ENCODE assay signal across 8 cellular contexts in genomic region chr19:4457654-4458406, GRCh38. TPM values are rescaled to one million over a fixed set of nuclear protein-coding genes. Genes with fewer than 3 reads are reported as not detected.
A peak's percentile ranks its signal among the peaks of the same experiment; 100 is the strongest.
DNase-seq lines count a peak whose midpoint lies in the region; ATAC-seq, FAIRE-seq and TF ChIP-seq lines count a peak whose summit lies in the region.

Gene UBXN6 (minus strand): TSS chr19:4457794. CDS start chr19:4457697, 97 bp downstream.

- peaks cover 3 to 8% of the 10 kb centered on the region in 2 experiments for H3K36me3 ChIP-seq in keratinocyte (ENCODE audit: control insufficient read depth in 2 of 2, extremely low read depth in 1 of 2, insufficient read depth in 2 of 2, low read length in 2 of 2)

- peak; percentile 84 for ATAC-seq in GM19043 (IDR thresholded peaks at IDR 0.05; ENCODE audit: low read depth, unreplicated experiment)
- ATAC-seq in HG03378 (IDR thresholded peaks at IDR 0.05; ENCODE audit: unreplicated experiment) = peak; percentile 77

- peaks cover 25% of the 10 kb centered on the region for H3K79me2 ChIP-seq in keratinocyte (ENCODE audit: control insufficient read depth, insufficient read depth, low read length)

- H3K4me3 ChIP-seq in keratinocyte (ENCODE audit: control insufficient read depth in 2 of 3, extremely low read depth in 1 of 3, insufficient read depth in 2 of 3, low read depth in 1 of 3, low read length in 3 of 3) = peak within 1 kb of the TSS; percentile 46 to 84 (median 78)

- H3K4me1 ChIP-seq in keratinocyte (ENCODE audit: control insufficient read depth, extremely low read depth, insufficient read depth, low read length) = peaks cover 26% of the 10 kb centered on the region

- DNase-seq in AG08396 (ENCODE audit: low spot score) (peak; percentile 97), NCI-H460 (ENCODE audit: extremely low read depth, low read depth) (peak; percentile 93), cerebellar nuclear complex (lab: John Stamatoyannopoulos, UW) (peak; percentile 94 to 98), keratinocyte (ENCODE audit: low read depth, low spot score) (peak; percentile 77)
- DNase-seq in activated CD4-positive, CD25-positive, alpha-beta regulatory T cell treated with anti-CD3 and anti-CD28 coated beads, Interleukin-2, amount 50 U/mL, for 72 hours = peak; percentile 95
- DNase-seq in stimulated activated CD4-positive, alpha-beta T cell treated with anti-CD3 and anti-CD28 coated beads, Interleukin-15, amount 100 ng/mL, for 1 hour (ENCODE audit: low read depth in 1 of 2, low spot score in 1 of 2) = peak; percentile 91 to 94

- no peaks in the 10 kb centered on the region for H3K9me1 ChIP-seq in keratinocyte (ENCODE audit: control insufficient read depth, extremely low read depth, insufficient read depth, low read length)

- H3K9ac ChIP-seq in keratinocyte (ENCODE audit: control insufficient read depth, extremely low read depth, insufficient read depth, low read length) = peak within 1 kb of the TSS; percentile 88

- FAIRE-seq in keratinocyte (lab: Jason Lieb, UNC) = peak; percentile 87

- H3K4me2 ChIP-seq in keratinocyte (ENCODE audit: control insufficient read depth, extremely low read depth, insufficient read depth, low read depth, low read length) = peak within 1 kb of the TSS; percentile 88

- no peaks in the 10 kb centered on the region for H4K20me1 ChIP-seq in keratinocyte (ENCODE audit: control insufficient read depth, extremely low read depth, insufficient read depth, low read length)

- peak within 1 kb of the TSS; percentile 91 for H2AFZ ChIP-seq in keratinocyte (ENCODE audit: control insufficient read depth, low read length)

- peak within 1 kb of the TSS; percentile 85 for H3K27ac ChIP-seq in keratinocyte (ENCODE audit: control insufficient read depth, insufficient read depth, low read length)

- no peaks in the 10 kb centered on the region for H3K9me3 ChIP-seq in keratinocyte (ENCODE audit: control insufficient read depth, low read depth, low read length)

- no peak for TF ChIP-seq CTCF in keratinocyte (optimal IDR thresholded peaks at IDR 0.05 in 1 of 3, IDR thresholded peaks at IDR 0.05 in 1 of 3, conservative IDR thresholded peaks at IDR 0.05 in 1 of 3; ENCODE audit: extremely low read depth in 1 of 3, insufficient read depth in 2 of 3, low read length in 3 of 3)

- H3K27me3 ChIP-seq in keratinocyte (ENCODE audit: control insufficient read depth, extremely low read depth, insufficient read depth, low read length) = no peaks in the 10 kb centered on the region

- dilution Hi-C loops in keratinocyte (cut with MboI; ENCODE audit: extremely low pct_ligation_motif_present, low sequenced_read_pairs) = no loop called here

RNA-seq across cellular contexts. Expression of gene UBXN6, which starts in this region (rescaled TPM):
- 31.6 and 51.2 TPM in 2 replicates for total RNA-seq in NCI-H460 (2014; rRNA removed; shearing (Covaris generic))
- polyA plus RNA-seq in NCI-H460 (2014; cell fraction: nucleus; rRNA removed) = 36.0 and 39.7 TPM in 2 replicates
- polyA plus RNA-seq in keratinocyte = 36.4 to 63.1 TPM (median 48.2 TPM) in 3 replicates
- polyA plus RNA-seq in keratinocyte (2011; ENCODE audit: low read depth) = 48.9 TPM
- 36.7 and 82.9 TPM in 2 replicates for polyA plus RNA-seq in keratinocyte (2011; cell fraction: cytosol; rRNA removed)
- polyA plus RNA-seq in keratinocyte (2011; cell fraction: nucleus; rRNA removed) = 38.6 and 44.6 TPM in 2 replicates
- polyA plus RNA-seq in keratinocyte (2012; ENCODE audit: low replicate concordance) = 75.6 and 83.5 TPM in 2 replicates
- polyA minus RNA-seq in keratinocyte = 30.9 to 48.0 TPM (median 47.7 TPM) in 3 replicates
- polyA minus RNA-seq in keratinocyte (2011; cell fraction: cytosol; rRNA and poly(A)+ RNA removed) = 82.1 TPM
- 18.5 and 24.9 TPM in 2 replicates for polyA minus RNA-seq in keratinocyte (2011; cell fraction: nucleus; rRNA and poly(A)+ RNA removed)

Comparison
In these comparisons a context has a peak if more than half of its experiments do, and no peak if none do; other contexts are left out.
1. Peak in every context shown above with its lines: DNase-seq, ATAC-seq, H3K4me3 ChIP-seq and H3K27ac ChIP-seq.